8 cellular contexts compared by ENCODE assay signal in genomic region chr1:150696995-150697927, GRCh38. TPM values are rescaled to one million over a fixed set of nuclear protein-coding genes. Genes with fewer than 3 reads are reported as not detected.
DNase-seq lines count a peak whose midpoint lies in the region; ATAC-seq and TF ChIP-seq lines count a peak whose summit lies in the region.

TSS of gene GOLPH3L (minus strand) at chr1:150697154. CDS start at chr1:150694838, 2,316 bp downstream.

- TF ChIP-seq CTCF in AG09319 (IDR thresholded peaks at IDR 0.05; ENCODE audit: low read depth, low read length) (peak; percentile 27), choroid plexus epithelial cell (conservative IDR thresholded peaks at IDR 0.05; ENCODE audit: low read depth, low read length) (peak; percentile 38), kidney epithelial cell (IDR thresholded peaks at IDR 0.05; ENCODE audit: insufficient read depth, low read length, poor library complexity, severe bottlenecking) (no peak)

- H3K36me3 ChIP-seq in kidney epithelial cell (ENCODE audit: control insufficient read depth, insufficient read depth, low read length): no peaks in the 10 kb centered on the region

- ATAC-seq in GM19043 (IDR thresholded peaks at IDR 0.05; ENCODE audit: low read depth, unreplicated experiment): peak; percentile 97
- ATAC-seq in HG03432 (IDR thresholded peaks at IDR 0.05; ENCODE audit: unreplicated experiment): peak; percentile 99

- no peaks in the 10 kb centered on the region for H3K27me3 ChIP-seq in kidney epithelial cell (ENCODE audit: control insufficient read depth, insufficient read depth, low read length)

- DNase-seq in AG09319 (ENCODE audit: extremely low read depth, low read depth) (peak; percentile 91), NCI-H510A (lab: John Stamatoyannopoulos, UW) (peak; percentile 94), choroid plexus epithelial cell (ENCODE audit: low read depth) (peak; percentile 99), kidney epithelial cell (ENCODE audit: low read depth) (peak; percentile 98)
- peak; percentile 80 for DNase-seq in activated CD4-positive, alpha-beta T cell treated with anti-CD3 and anti-CD28 coated beads for 1 hour
- DNase-seq in stimulated activated CD4-positive, alpha-beta T cell treated with anti-CD3 and anti-CD28 coated beads, Interleukin-15, amount 100 ng/mL, for 48 hours (ENCODE audit: low read depth in 2 of 2): peak; percentile 83 to 85

- H3K4me3 ChIP-seq in choroid plexus epithelial cell (ENCODE audit: low read depth, low read length) (peak within 1 kb of the TSS; percentile 87), kidney epithelial cell (ENCODE audit: low read depth, low read length) (peak within 1 kb of the TSS; percentile 81)

RNA-seq across cellular contexts. Expression of gene GOLPH3L, which starts in this region (rescaled TPM):
- 18.2 and 23.6 TPM in 2 replicates for total RNA-seq in kidney epithelial cell

Comparison
In these comparisons a context has a peak if more than half of its experiments do, and no peak if none do; other contexts are left out.
1. Peak in every context shown above with its lines: DNase-seq, ATAC-seq and H3K4me3 ChIP-seq.